ENCODE assay signal across 10 cellular contexts in the genomic region with DNA sequence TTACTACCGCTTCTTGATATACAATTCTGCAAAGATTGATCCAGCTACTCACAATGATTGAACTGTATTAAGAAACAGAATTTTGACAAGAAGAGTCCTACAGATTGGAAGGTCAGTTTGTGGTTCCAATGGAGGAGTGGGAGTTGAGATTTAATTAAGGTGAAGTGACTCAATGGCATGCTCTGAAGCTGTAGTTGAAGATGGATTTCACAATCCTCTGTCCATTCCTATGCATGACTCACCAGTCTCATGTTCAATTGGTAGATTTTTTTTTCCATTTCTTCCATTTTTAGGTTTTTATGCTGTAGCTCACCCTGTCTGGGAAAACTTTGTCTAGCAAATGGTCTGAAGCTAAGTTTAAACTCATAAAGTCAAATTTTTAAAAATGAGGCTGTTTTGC.
A peak's percentile ranks its signal among the peaks of the same experiment; 100 is the strongest.
DNase-seq lines count a peak whose midpoint lies in the region; ATAC-seq and TF ChIP-seq lines count a peak whose summit lies in the region.
"Had no signal": no experiment of that assay in that cellular context is flagged by ENCODE, and none has a peak within 500 bp of the region (broad histone marks: within the 10 kb centered on the region; RNA-seq: fewer than 3 reads in every experiment).

No MANE protein-coding gene starts in this region.

- no peak overlapping the region for H3K4me3 Mint-ChIP-seq in activated naive CD8-positive, alpha-beta T cell treated with anti-CD3 and anti-CD28 coated beads for 36 hours
- H3K4me3 Mint-ChIP-seq: activated CD4-positive, alpha-beta T cell treated with anti-CD3 and anti-CD28 coated beads, Interleukin-2, amount 10 ng/mL, durations not matched to agents 7 days and 5 days had no signal

- H3K4me3 ChIP-seq in lower leg skin (ENCODE audit: low read depth, poor library complexity, severe bottlenecking) = no peak overlapping the region

- no peaks in the 10 kb centered on the region for H3K27me3 Mint-ChIP-seq in activated naive CD8-positive, alpha-beta T cell treated with anti-CD3 and anti-CD28 coated beads for 36 hours
- H3K27me3 Mint-ChIP-seq: activated CD4-positive, alpha-beta T cell treated with anti-CD3 and anti-CD28 coated beads, Interleukin-2, amount 10 ng/mL, durations not matched to agents 7 days and 5 days had no signal

- no peak for ATAC-seq in left colon

- intact Hi-C loops in lower leg skin (cut with DNase I; ENCODE audit: low total_unique reads) = no loop called here
- intact Hi-C loops in left colon (cut with DNase I, micrococcal nuclease) = no loop called here

- no peak for TF ChIP-seq CTCF in AG09319 (IDR thresholded peaks at IDR 0.05; ENCODE audit: low read depth, low read length)
- no peak for TF ChIP-seq CTCF in lower leg skin (IDR thresholded peaks at IDR 0.05)

- peak overlapping the region; percentile 58 for H3K27ac Mint-ChIP-seq in activated naive CD8-positive, alpha-beta T cell treated with anti-CD3 and anti-CD28 coated beads for 36 hours
- H3K27ac Mint-ChIP-seq: activated CD4-positive, alpha-beta T cell treated with anti-CD3 and anti-CD28 coated beads, Interleukin-2, amount 10 ng/mL, durations not matched to agents 7 days and 5 days had no signal

- peaks cover 32% of the 10 kb centered on the region for H3K36me3 Mint-ChIP-seq in activated naive CD8-positive, alpha-beta T cell treated with anti-CD3 and anti-CD28 coated beads for 36 hours

- 85 to 95% methylated on average over 1 of the region's 1 CpG for WGBS in lower leg skin, 2 donors

- H3K9me3 Mint-ChIP-seq in activated naive CD8-positive, alpha-beta T cell treated with anti-CD3 and anti-CD28 coated beads for 36 hours = no peaks in the 10 kb centered on the region

- DNase-seq in AG09319 (ENCODE audit: extremely low read depth, low read depth) = peak; percentile 56
- peak; percentile 90 for DNase-seq in HT1080 (ENCODE audit: low read depth)
- DNase-seq in activated naive CD8-positive, alpha-beta T cell treated with anti-CD3 and anti-CD28 coated beads for 36 hours = no peak
- DNase-seq in iris pigment epithelial cell (ENCODE audit: low read depth) = peak; percentile 96
- no peak for DNase-seq in lower leg skin (ENCODE audit: low spot score in 2 of 2)
- DNase-seq in left colon = no peak
- no peak for DNase-seq in amygdala (lab: John Stamatoyannopoulos, UW)
- DNase-seq in NCI-H446 (lab: John Stamatoyannopoulos, UW) = no peak
- DNase-seq: activated CD4-positive, alpha-beta T cell treated with anti-CD3 and anti-CD28 coated beads, Interleukin-2, amount 10 ng/mL, durations not matched to agents 7 days and 5 days; cerebellar nuclear complex had no signal

- no peak for TF ChIP-seq POLR2A in lower leg skin (IDR thresholded peaks at IDR 0.05)

- H3K4me1 Mint-ChIP-seq in activated naive CD8-positive, alpha-beta T cell treated with anti-CD3 and anti-CD28 coated beads for 36 hours = peaks cover 66% of the 10 kb centered on the region

Comparison
In these comparisons a context has a peak if more than half of its experiments do, and no peak if none do; other contexts are left out.
1. DNase-seq: peak in AG09319 (single experiment), HT1080 (single experiment) and iris pigment epithelial cell (single experiment); none in activated naive CD8-positive, alpha-beta T cell treated with anti-CD3 and anti-CD28 coated beads for 36 hours (single experiment), lower leg skin (0 of 2), left colon (0 of 2), amygdala (0 of 56) and NCI-H446 (0 of 2).